21 cellular contexts compared by ENCODE assay signal in genomic region chr1:33380811-33381210, GRCh38. TPM values are rescaled to one million over a fixed set of nuclear protein-coding genes. Genes with fewer than 3 reads are reported as not detected.
A peak's percentile ranks its signal among the peaks of the same experiment; 100 is the strongest.
DNase-seq lines count a peak whose midpoint lies in the region; ATAC-seq and TF ChIP-seq lines count a peak whose summit lies in the region.
"Had no signal": no experiment of that assay in that cellular context is flagged by ENCODE, and none has a peak within 500 bp of the region (broad histone marks: within the 10 kb centered on the region; RNA-seq: fewer than 3 reads in every experiment).

No MANE protein-coding gene starts in this region.

- ATAC-seq in activated naive CD8-positive, alpha-beta T cell treated with anti-CD3 and anti-CD28 coated beads, Interleukin-2, amount 10 ng/mL, durations not matched to agents 7 days and 5 days (ENCODE audit: low read depth), result no peak

- no peak for DNase-seq in activated naive CD8-positive, alpha-beta T cell treated with anti-CD3 and anti-CD28 coated beads, Interleukin-2, amount 10 ng/mL, durations not matched to agents 7 days and 5 days
- DNase-seq in activated naive CD8-positive, alpha-beta T cell treated with anti-CD3 and anti-CD28 coated beads for 36 hours, result no peak
- DNase-seq in adipocyte (ENCODE audit: low read depth) (no peak), islet precursor cell (peak; percentile 15), ureter (ENCODE audit: low spot score) (peak; percentile 14), NCI-H446 treated with DMSO at 0.1 percent for 48 hours (lab: John Stamatoyannopoulos, UW) (no peak), brain microvascular endothelial cell (no peak)
- DNase-seq in activated T-cell treated with anti-CD3 and anti-CD28 coated beads, Interleukin-2, amount 50 U/mL, for 24 hours, result no peak
- DNase-seq: GOT3, HCEC 1CT, IMR-90, NCI-H1417, NCI-H187, NCI-H446, NCI-H526 treated with DMSO at 0.1 percent for 48 hours, SHP77 had no signal

- H3K9ac ChIP-seq in adipocyte (ENCODE audit: low read length), result peak overlapping the region; percentile 62

- H3K36me3 Mint-ChIP-seq in activated naive CD8-positive, alpha-beta T cell treated with anti-CD3 and anti-CD28 coated beads, Interleukin-2, amount 10 ng/mL, durations not matched to agents 7 days and 5 days, result no peaks in the 10 kb centered on the region
- no peaks in the 10 kb centered on the region for H3K36me3 Mint-ChIP-seq in activated naive CD8-positive, alpha-beta T cell treated with anti-CD3 and anti-CD28 coated beads for 36 hours
- no peaks in the 10 kb centered on the region for H3K36me3 Mint-ChIP-seq in activated T-cell treated with anti-CD3 and anti-CD28 coated beads, Interleukin-2, amount 50 U/mL, for 24 hours (ENCODE audit: low read depth)

- no peak for TF ChIP-seq CTCF in brain microvascular endothelial cell (IDR thresholded peaks at IDR 0.05; ENCODE audit: low read depth, low read length, missing control alignments)

- POLR2A ChIA-PET in activated naive CD8-positive, alpha-beta T cell treated with anti-CD3 and anti-CD28 coated beads, Interleukin-2, amount 10 ng/mL, durations not matched to agents 7 days and 5 days (lab: Charles Lee), result interaction anchor here (0.6 kb wide), 1 partner anchor 82 kb away, joined by 4 read pairs; no protein-coding TSS in a partner anchor

- no peaks in the 10 kb centered on the region for H3K9me3 ChIP-seq in adipocyte (ENCODE audit: control insufficient read depth, low read length)

- in situ Hi-C loops in brain microvascular endothelial cell (cut with HindIII; ENCODE audit: low pct_ligation_motif_present, low sequenced_read_pairs), result no loop called here

- peaks cover 77% of the 10 kb centered on the region for H3K4me1 ChIP-seq in adipocyte (ENCODE audit: control insufficient read depth, insufficient read depth, low read length)

- H3K36me3 ChIP-seq in adipocyte (ENCODE audit: control insufficient read depth, insufficient read depth, low read length, severe bottlenecking), result no peaks in the 10 kb centered on the region
- H3K36me3 ChIP-seq in brain microvascular endothelial cell (replicated peaks), result no peaks in the 10 kb centered on the region

- H3K4me3 ChIP-seq in adipocyte (ENCODE audit: low read length) (no peak overlapping the region), brain microvascular endothelial cell (ENCODE audit: low read depth, low read length) (no peak overlapping the region)

- no peaks in the 10 kb centered on the region for H3K9me3 Mint-ChIP-seq in activated naive CD8-positive, alpha-beta T cell treated with anti-CD3 and anti-CD28 coated beads, Interleukin-2, amount 10 ng/mL, durations not matched to agents 7 days and 5 days
- no peaks in the 10 kb centered on the region for H3K9me3 Mint-ChIP-seq in activated naive CD8-positive, alpha-beta T cell treated with anti-CD3 and anti-CD28 coated beads for 36 hours
- H3K9me3 Mint-ChIP-seq in activated T-cell treated with anti-CD3 and anti-CD28 coated beads, Interleukin-2, amount 50 U/mL, for 24 hours, result no peaks in the 10 kb centered on the region

- peaks cover 33% of the 10 kb centered on the region for H3K4me1 Mint-ChIP-seq in activated naive CD8-positive, alpha-beta T cell treated with anti-CD3 and anti-CD28 coated beads, Interleukin-2, amount 10 ng/mL, durations not matched to agents 7 days and 5 days
- peaks cover 18% of the 10 kb centered on the region for H3K4me1 Mint-ChIP-seq in activated naive CD8-positive, alpha-beta T cell treated with anti-CD3 and anti-CD28 coated beads for 36 hours
- peaks cover 14% of the 10 kb centered on the region for H3K4me1 Mint-ChIP-seq in activated T-cell treated with anti-CD3 and anti-CD28 coated beads, Interleukin-2, amount 50 U/mL, for 24 hours (ENCODE audit: low read depth)

- H3K4me3 Mint-ChIP-seq in activated naive CD8-positive, alpha-beta T cell treated with anti-CD3 and anti-CD28 coated beads, Interleukin-2, amount 10 ng/mL, durations not matched to agents 7 days and 5 days, result peak overlapping the region; percentile 33
- H3K4me3 Mint-ChIP-seq in activated naive CD8-positive, alpha-beta T cell treated with anti-CD3 and anti-CD28 coated beads for 36 hours, result no peak overlapping the region
- no peak overlapping the region for H3K4me3 Mint-ChIP-seq in activated T-cell treated with anti-CD3 and anti-CD28 coated beads, Interleukin-2, amount 50 U/mL, for 24 hours

- peaks cover 28% of the 10 kb centered on the region for H3K27me3 Mint-ChIP-seq in activated naive CD8-positive, alpha-beta T cell treated with anti-CD3 and anti-CD28 coated beads, Interleukin-2, amount 10 ng/mL, durations not matched to agents 7 days and 5 days
- H3K27me3 Mint-ChIP-seq in activated naive CD8-positive, alpha-beta T cell treated with anti-CD3 and anti-CD28 coated beads for 36 hours, result peaks cover 48% of the 10 kb centered on the region
- peaks cover 46% of the 10 kb centered on the region for H3K27me3 Mint-ChIP-seq in activated T-cell treated with anti-CD3 and anti-CD28 coated beads, Interleukin-2, amount 50 U/mL, for 24 hours

- no peaks in the 10 kb centered on the region for H3K27me3 ChIP-seq in adipocyte (replicated peaks; ENCODE audit: control insufficient read depth, insufficient read depth, low read length)
- no peaks in the 10 kb centered on the region for H3K27me3 ChIP-seq in brain microvascular endothelial cell (replicated peaks)

- peak overlapping the region; percentile 0 for H3K27ac Mint-ChIP-seq in activated naive CD8-positive, alpha-beta T cell treated with anti-CD3 and anti-CD28 coated beads, Interleukin-2, amount 10 ng/mL, durations not matched to agents 7 days and 5 days
- no peak overlapping the region for H3K27ac Mint-ChIP-seq in activated naive CD8-positive, alpha-beta T cell treated with anti-CD3 and anti-CD28 coated beads for 36 hours
- no peak overlapping the region for H3K27ac Mint-ChIP-seq in activated T-cell treated with anti-CD3 and anti-CD28 coated beads, Interleukin-2, amount 50 U/mL, for 24 hours

- no peak overlapping the region for H3K27ac ChIP-seq in brain microvascular endothelial cell
- H3K27ac ChIP-seq: C4-2B had no signal

RNA-seq across cellular contexts. Expression of gene PHC2, which starts 50.1 kb away (rescaled TPM):
- total RNA-seq in activated naive CD8-positive, alpha-beta T cell treated with anti-CD3 and anti-CD28 coated beads, Interleukin-2, amount 10 ng/mL, durations not matched to agents 7 days and 5 days, result 10 to 100 TPM; 43.0 to 43.7 TPM
- total RNA-seq in activated naive CD8-positive, alpha-beta T cell treated with anti-CD3 and anti-CD28 coated beads for 36 hours, result 10 to 100 TPM; 26.9 to 28.7 TPM
- total RNA-seq in ureter, result 107 TPM

RNA-seq across cellular contexts. Expression of gene A3GALT2, which starts 59.9 kb away (rescaled TPM):
- total RNA-seq in activated naive CD8-positive, alpha-beta T cell treated with anti-CD3 and anti-CD28 coated beads, Interleukin-2, amount 10 ng/mL, durations not matched to agents 7 days and 5 days, result under 1 TPM in 1 of 2 experiments, not detected in 1; 0.31 TPM
- total RNA-seq in activated naive CD8-positive, alpha-beta T cell treated with anti-CD3 and anti-CD28 coated beads for 36 hours, result not detected
- total RNA-seq in ureter, result not detected
- total RNA-seq: A172, Daoy, IMR-90, MCF 10A, RPMI7951 had no signal

Comparison
In these comparisons a context has a peak if more than half of its experiments do, and no peak if none do; other contexts are left out.
1. DNase-seq: peak in islet precursor cell (single experiment) and ureter (single experiment); none in activated naive CD8-positive, alpha-beta T cell treated with anti-CD3 and anti-CD28 coated beads, Interleukin-2, amount 10 ng/mL, durations not matched to agents 7 days and 5 days (single experiment), activated naive CD8-positive, alpha-beta T cell treated with anti-CD3 and anti-CD28 coated beads for 36 hours (single experiment), adipocyte (single experiment), activated T-cell treated with anti-CD3 and anti-CD28 coated beads, Interleukin-2, amount 50 U/mL, for 24 hours (single experiment), NCI-H446 treated with DMSO at 0.1 percent for 48 hours (single experiment) and brain microvascular endothelial cell (single experiment).